Comparison of ENCODE assay signal across 10 cellular contexts in the genomic region with DNA sequence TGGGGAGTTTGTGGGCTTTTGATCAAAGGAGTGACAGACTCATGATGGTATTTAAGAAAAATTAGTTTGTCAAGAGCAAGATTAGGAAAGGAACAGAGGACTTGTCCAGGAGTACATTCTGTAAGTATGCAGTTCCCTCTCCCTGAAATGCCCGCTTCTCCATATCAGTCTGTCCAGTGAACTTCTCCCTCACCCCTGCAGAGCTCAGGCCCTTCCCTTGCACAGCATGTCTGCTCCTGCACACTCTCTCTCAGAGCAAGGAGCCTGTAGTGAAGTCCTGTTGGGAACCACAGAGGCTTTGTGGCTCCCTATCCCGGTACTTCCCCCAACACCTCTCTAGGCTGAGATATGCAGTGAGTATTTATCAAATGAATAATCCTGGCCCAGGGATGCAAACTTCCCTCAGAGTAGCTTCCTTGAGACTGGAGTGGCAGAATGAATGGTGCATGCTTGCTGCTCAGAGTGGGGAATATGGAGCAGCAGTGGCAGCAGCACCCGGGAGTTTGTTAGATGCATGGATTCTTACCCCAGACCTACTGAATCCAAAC. TPM values are rescaled to one million over a fixed set of nuclear protein-coding genes. Genes with fewer than 3 reads are reported as not detected.
DNase-seq lines count a peak whose midpoint lies in the region; ATAC-seq and TF ChIP-seq lines count a peak whose summit lies in the region.
"Had no signal": no experiment of that assay in that cellular context is flagged by ENCODE, and none has a peak within 500 bp of the region (broad histone marks: within the 10 kb centered on the region; RNA-seq: fewer than 3 reads in every experiment).

No MANE protein-coding gene starts in this region.

- H3K36me3 ChIP-seq in lower lobe of right lung, result no peaks in the 10 kb centered on the region

- peak; percentile 71 for DNase-seq in DMS53 (lab: John Stamatoyannopoulos, UW)
- DNase-seq in T-helper 2 cell treated with Interferon-gamma antibody and Interleukin-4, amounts not matched to agents 5 μg/mL and 100 μg/mL, for 36 hours (ENCODE audit: low spot score), result no peak
- no peak for DNase-seq in lower lobe of right lung
- DNase-seq in stimulated activated naive CD4-positive, alpha-beta T cell treated with Interleukin-2 at 50 U/mL for 16 hours (lab: John Stamatoyannopoulos, UW), result no peak
- DNase-seq in GM10248 (ENCODE audit: extremely low spot score), result no peak
- DNase-seq in iPS-NIHi11 (ENCODE audit: low spot score), result no peak
- DNase-seq in midbrain (lab: John Stamatoyannopoulos, UW), result no peak
- DNase-seq: NCI-H526 treated with DMSO at 0.1 percent for 48 hours, nephron progenitor cell had no signal

- H3K27ac Mint-ChIP-seq in T-helper 2 cell treated with Interferon-gamma antibody and Interleukin-4, amounts not matched to agents 5 μg/mL and 100 μg/mL, for 36 hours, result peak overlapping the region; percentile 94

- no peaks in the 10 kb centered on the region for H3K9me3 ChIP-seq in lower lobe of right lung

- H3K27ac ChIP-seq in lower lobe of right lung, result no peak overlapping the region

- peak; percentile 4 for ATAC-seq in GM21717 (IDR thresholded peaks at IDR 0.05; ENCODE audit: unreplicated experiment)
- ATAC-seq in lower lobe of right lung, result peak; percentile 40 to 49

- peak overlapping the region; percentile 4 for H3K4me3 ChIP-seq in lower lobe of right lung

- CTCF ChIA-PET in GM10248 (lab: Yijun Ruan, JAX), result interaction anchor here (0.8 to 8.1 kb wide), 4 partner anchors 10 to 432 kb away, joined by 3 to 72 read pairs (median 4); a partner anchor contains a TSS

- H3K36me3 Mint-ChIP-seq in T-helper 2 cell treated with Interferon-gamma antibody and Interleukin-4, amounts not matched to agents 5 μg/mL and 100 μg/mL, for 36 hours (ENCODE audit: low read depth), result peaks cover 15% of the 10 kb centered on the region

- intact Hi-C loops in lower lobe of right lung (cut with DNase I), result no loop called here

- H3K4me1 Mint-ChIP-seq in T-helper 2 cell treated with Interferon-gamma antibody and Interleukin-4, amounts not matched to agents 5 μg/mL and 100 μg/mL, for 36 hours (ENCODE audit: low read depth), result peaks cover 39% of the 10 kb centered on the region

- H3K27me3 ChIP-seq in lower lobe of right lung (ENCODE audit: low read depth), result no peaks in the 10 kb centered on the region

- no peaks in the 10 kb centered on the region for H3K27me3 Mint-ChIP-seq in T-helper 2 cell treated with Interferon-gamma antibody and Interleukin-4, amounts not matched to agents 5 μg/mL and 100 μg/mL, for 36 hours (ENCODE audit: low read depth)

- no peak for TF ChIP-seq CTCF in lower lobe of right lung (IDR thresholded peaks at IDR 0.05)
- TF ChIP-seq CTCF in GM10248 (IDR thresholded peaks at IDR 0.05; ENCODE audit: control extremely low read depth, extremely low read depth, low read depth, missing control alignments), result no peak

- POLR2A ChIA-PET in GM10248 (lab: Yijun Ruan, JAX), result interaction anchor here (1.0 kb wide), 1 partner anchor 331 kb away, joined by 3 read pairs; a partner anchor contains a TSS

- no peaks in the 10 kb centered on the region for H3K9me3 Mint-ChIP-seq in T-helper 2 cell treated with Interferon-gamma antibody and Interleukin-4, amounts not matched to agents 5 μg/mL and 100 μg/mL, for 36 hours
- H3K9me3 Mint-ChIP-seq: nephron progenitor cell had no signal

- peak overlapping the region; percentile 84 for H3K4me3 Mint-ChIP-seq in T-helper 2 cell treated with Interferon-gamma antibody and Interleukin-4, amounts not matched to agents 5 μg/mL and 100 μg/mL, for 36 hours
- H3K4me3 Mint-ChIP-seq: nephron progenitor cell had no signal

- no peaks in the 10 kb centered on the region for H3K4me1 ChIP-seq in lower lobe of right lung

RNA-seq across cellular contexts. Expression of a gene that starts 48.8 kb away (rescaled TPM):
- 10.7 TPM for total RNA-seq in lower lobe of right lung

RNA-seq across cellular contexts. Expression of a gene that starts 57.2 kb away (rescaled TPM):
- 4.3 TPM for total RNA-seq in lower lobe of right lung
